ENCODE assay signal across 8 cellular contexts in genomic region chr11:10302744-10303557, GRCh38. TPM values are rescaled to one million over a fixed set of nuclear protein-coding genes. Genes with fewer than 3 reads are reported as not detected.
A peak's percentile ranks its signal among the peaks of the same experiment; 100 is the strongest.
DNase-seq lines count a peak whose midpoint lies in the region; FAIRE-seq and TF ChIP-seq lines count a peak whose summit lies in the region.

No MANE protein-coding gene starts in this region.

- TF ChIP-seq CTCF in WI38 (IDR thresholded peaks at IDR 0.05; ENCODE audit: low read depth, low read length) (no peak), chondrocyte (IDR thresholded peaks at IDR 0.05) (peak; percentile 15), kidney (IDR thresholded peaks at IDR 0.05; ENCODE audit: borderline replicate concordance, extremely low read depth, insufficient read depth) (no peak), smooth muscle cell (IDR thresholded peaks at IDR 0.05; ENCODE audit: borderline replicate concordance, insufficient read depth, poor library complexity, severe bottlenecking) (no peak)

- H4K20me1 ChIP-seq in smooth muscle cell (ENCODE audit: low read depth), result peaks cover 22% of the 10 kb centered on the region

- H3F3A ChIP-seq in smooth muscle cell (ENCODE audit: low read depth), result peaks cover 9% of the 10 kb centered on the region

- H3K27me3 ChIP-seq in smooth muscle cell (ENCODE audit: low read depth), result no peaks in the 10 kb centered on the region

- H3K36me3 Mint-ChIP-seq in chondrocyte (ENCODE audit: low read depth), result peaks cover 9% of the 10 kb centered on the region

- peak overlapping the region; percentile 100 for H3K27ac Mint-ChIP-seq in chondrocyte (ENCODE audit: unreplicated experiment)

- H2AFZ ChIP-seq in smooth muscle cell (ENCODE audit: low read depth), result peak overlapping the region; percentile 70

- no peaks in the 10 kb centered on the region for H3K36me3 ChIP-seq in kidney (ENCODE audit: control insufficient read depth in 1 of 2, insufficient read depth in 2 of 2, low read length in 2 of 2)
- no peaks in the 10 kb centered on the region for H3K36me3 ChIP-seq in smooth muscle cell (ENCODE audit: low read depth)

- H3K4me1 Mint-ChIP-seq in chondrocyte (ENCODE audit: low read depth), result peaks cover 51% of the 10 kb centered on the region

- H3K4me3 ChIP-seq in WI38 (ENCODE audit: low read depth, low read length), result peak overlapping the region; percentile 100
- H3K4me3 ChIP-seq in kidney (ENCODE audit: low read length in 2 of 2), result peak overlapping the region; percentile 94 to 99
- H3K4me3 ChIP-seq in smooth muscle cell, result peak overlapping the region; percentile 65

- peak overlapping the region; percentile 81 to 99 for H3K9ac ChIP-seq in kidney (ENCODE audit: low read length in 2 of 2)
- peak overlapping the region; percentile 85 for H3K9ac ChIP-seq in smooth muscle cell (ENCODE audit: low read depth)

- no peaks in the 10 kb centered on the region for H3K9me3 Mint-ChIP-seq in chondrocyte (ENCODE audit: low read depth)

- peak overlapping the region; percentile 99 for H3K27ac ChIP-seq in kidney (ENCODE audit: low read depth in 2 of 2, low read length in 2 of 2)
- H3K27ac ChIP-seq in smooth muscle cell (ENCODE audit: low read depth), result peak overlapping the region; percentile 82

- H3K4me1 ChIP-seq in kidney (ENCODE audit: control insufficient read depth in 1 of 2, insufficient read depth in 1 of 2, low read depth in 1 of 2, low read length in 2 of 2) (peaks cover 4 to 14% of the 10 kb centered on the region in 2 donors), smooth muscle cell (ENCODE audit: low read depth) (peaks cover 29% of the 10 kb centered on the region)

- H3K4me2 ChIP-seq in smooth muscle cell, result peak overlapping the region; percentile 90

- under 1% methylated on average over 56 of the region's 56 CpGs for WGBS in smooth muscle cell (ENCODE audit: low lambda C conversion rate)

- peaks cover 5% of the 10 kb centered on the region for H3K79me2 ChIP-seq in smooth muscle cell (ENCODE audit: low read depth)

- intact Hi-C loops in kidney (cut with DNase I), result loop anchor here (10.0 kb wide), 2 partner anchors 88 to 318 kb away; no protein-coding TSS in a partner anchor

- H3K9me3 ChIP-seq in kidney (ENCODE audit: control insufficient read depth in 1 of 2, low read length in 2 of 2) (no peaks in the 10 kb centered on the region), smooth muscle cell (replicated peaks; ENCODE audit: low read depth) (no peaks in the 10 kb centered on the region)

- peak overlapping the region; percentile 99 for H3K4me3 Mint-ChIP-seq in chondrocyte (ENCODE audit: unreplicated experiment)

- no peaks in the 10 kb centered on the region for H3K27me3 Mint-ChIP-seq in chondrocyte (ENCODE audit: low read depth)

- FAIRE-seq in kidney (lab: Jason Lieb, UNC), result no peak

- DNase-seq in GM03348 (ENCODE audit: low spot score), result peak; percentile 69
- DNase-seq in M059J (ENCODE audit: low read depth), result peak; percentile 90
- DNase-seq in chondrocyte (ENCODE audit: low spot score), result no peak
- peak; percentile 97 for DNase-seq in kidney
- DNase-seq in smooth muscle cell (lab: John Stamatoyannopoulos, UW; ENCODE audit: unreplicated experiment), result no peak
- DNase-seq in NCI-H446 (lab: John Stamatoyannopoulos, UW), result no peak
- no peak for DNase-seq in NCI-H187 treated with DMSO at 0.1 percent for 48 hours (lab: John Stamatoyannopoulos, UW)

RNA-seq across cellular contexts. Expression of gene ADM, which starts 1.9 kb away (rescaled TPM):
- total RNA-seq in M059J (2014; rRNA removed; shearing (Covaris generic)), result 283 and 361 TPM in 2 replicates
- 33.0 to 53.8 TPM (median 49.2 TPM) in 3 replicates for total RNA-seq in chondrocyte
- total RNA-seq in kidney, result 14.4 TPM
- polyA plus RNA-seq in kidney (ENCODE audit: insufficient read depth, low read depth, low replicate concordance), result 80.9 TPM
- total RNA-seq in smooth muscle cell, result 53.0 and 55.8 TPM in 2 replicates
- polyA plus RNA-seq in smooth muscle cell, result 47.6 and 88.3 TPM in 2 replicates

RNA-seq across cellular contexts. Expression of gene SBF2, which starts 8.9 kb away (rescaled TPM):
- total RNA-seq in M059J (2014; rRNA removed; shearing (Covaris generic)), result 19.2 and 30.5 TPM in 2 replicates
- total RNA-seq in chondrocyte (44.5 to 49.2 TPM (median 47.8 TPM) in 3 replicates), kidney (55.4 TPM), smooth muscle cell (62.5 and 80.7 TPM in 2 replicates)
- polyA plus RNA-seq in kidney (ENCODE audit: insufficient read depth, low read depth, low replicate concordance) (13.1 TPM), smooth muscle cell (19.0 and 25.7 TPM in 2 replicates)

Comparison
In these comparisons a context has a peak if more than half of its experiments do, and no peak if none do; other contexts are left out.
1. DNase-seq: peak in GM03348 (single experiment), M059J (single experiment) and kidney (single experiment); none in chondrocyte (single experiment), smooth muscle cell (single experiment), NCI-H446 (0 of 2) and NCI-H187 treated with DMSO at 0.1 percent for 48 hours (single experiment).
2. Peak in every context shown above with its lines, with median percentiles within 50 percentile points of each other: H3K4me3 ChIP-seq.